ENCODE assay signal across 19 cellular contexts in genomic region chr3:52450489-52451236, GRCh38. TPM values are rescaled to one million over a fixed set of nuclear protein-coding genes. Genes with fewer than 3 reads are reported as not detected.
A peak's percentile ranks its signal among the peaks of the same experiment; 100 is the strongest.
DNase-seq lines count a peak whose midpoint lies in the region; ATAC-seq and TF ChIP-seq lines count a peak whose summit lies in the region.
"Had no signal": no experiment of that assay in that cellular context is flagged by ENCODE, and none has a peak within 500 bp of the region (broad histone marks: within the 10 kb centered on the region; RNA-seq: fewer than 3 reads in every experiment).

No MANE protein-coding gene starts in this region.

- no peaks in the 10 kb centered on the region for H3K36me3 Mint-ChIP-seq in activated CD4-positive, alpha-beta memory T cell treated with anti-CD3 and anti-CD28 coated beads for 36 hours
- H3K36me3 Mint-ChIP-seq in activated CD4-positive, alpha-beta memory T cell treated with anti-CD3 and anti-CD28 coated beads, Interleukin-2, amount 10 ng/mL, durations not matched to agents 7 days and 5 days (ENCODE audit: low read depth), result no peaks in the 10 kb centered on the region

- peaks cover 23% of the 10 kb centered on the region for H3K4me1 Mint-ChIP-seq in activated CD4-positive, alpha-beta memory T cell treated with anti-CD3 and anti-CD28 coated beads for 36 hours (ENCODE audit: low read depth)
- peaks cover 14% of the 10 kb centered on the region for H3K4me1 Mint-ChIP-seq in activated CD4-positive, alpha-beta memory T cell treated with anti-CD3 and anti-CD28 coated beads, Interleukin-2, amount 10 ng/mL, durations not matched to agents 7 days and 5 days

- H3K27me3 ChIP-seq in mesenchymal stem cell (ENCODE audit: control insufficient read depth in 1 of 2, insufficient read depth in 1 of 2, low read length in 2 of 2) (no peaks in the 10 kb centered on the region), thyroid gland (no peaks in the 10 kb centered on the region)
- H3K27me3 ChIP-seq: ascending aorta, Peyer's patch, tibial artery had no signal

- no peak for TF ChIP-seq CTCF in thyroid gland (IDR thresholded peaks at IDR 0.05)

- POLR2A ChIA-PET in activated CD4-positive, alpha-beta memory T cell treated with anti-CD3 and anti-CD28 coated beads for 36 hours (lab: Charles Lee), result no interaction called here
- POLR2A ChIA-PET in activated CD4-positive, alpha-beta memory T cell treated with anti-CD3 and anti-CD28 coated beads, Interleukin-2, amount 10 ng/mL, durations not matched to agents 7 days and 5 days (lab: Charles Lee), result no interaction called here

- no peak overlapping the region for H3K27ac Mint-ChIP-seq in activated CD4-positive, alpha-beta memory T cell treated with anti-CD3 and anti-CD28 coated beads for 36 hours
- no peak overlapping the region for H3K27ac Mint-ChIP-seq in activated CD4-positive, alpha-beta memory T cell treated with anti-CD3 and anti-CD28 coated beads, Interleukin-2, amount 10 ng/mL, durations not matched to agents 7 days and 5 days
- H3K27ac Mint-ChIP-seq: activated T-cell treated with anti-CD3 and anti-CD28 coated beads, Interleukin-2, amount 50 U/mL, for 72 hours; stimulated activated naive B cell treated with anti-CD40 and anti-IgM and Interleukin-4, amounts not matched to agents 10 μg/mL and 1 μg/mL and 100 μg/mL, for 72 hours had no signal

- H2BK120ac ChIP-seq in mesenchymal stem cell (ENCODE audit: low read depth, low read length), result no peak overlapping the region

- no peaks in the 10 kb centered on the region for H3K79me1 ChIP-seq in mesenchymal stem cell (replicated peaks; ENCODE audit: low read length, poor library complexity, severe bottlenecking)

- no peak for TF ChIP-seq POLR2A in thyroid gland (IDR thresholded peaks at IDR 0.05)

- no peak overlapping the region for H2BK12ac ChIP-seq in mesenchymal stem cell (ENCODE audit: low read length in 2 of 2)

- WGBS in mesenchymal stem cell, result 96% methylated on average over 8 of the region's 11 CpGs
- 88 to 92% methylated on average over 8 of the region's 11 CpGs for WGBS in thyroid gland, 2 donors

- no peak overlapping the region for H2BK15ac ChIP-seq in mesenchymal stem cell (ENCODE audit: low read depth, poor library complexity, severe bottlenecking)

- no peak overlapping the region for H3K9ac ChIP-seq in mesenchymal stem cell (ENCODE audit: low read length)
- H3K9ac ChIP-seq: SK-N-SH had no signal

- no peak overlapping the region for H2BK5ac ChIP-seq in mesenchymal stem cell (ENCODE audit: low read depth, low read length, poor library complexity, severe bottlenecking)

- H2AK5ac ChIP-seq in mesenchymal stem cell (ENCODE audit: low read length, severe bottlenecking), result peak overlapping the region; percentile 93

- H3K23ac ChIP-seq in mesenchymal stem cell (ENCODE audit: low read length in 2 of 2), result no peak overlapping the region

- H3K4me3 ChIP-seq in mesenchymal stem cell (ENCODE audit: insufficient read depth in 1 of 2, low read depth in 1 of 2, low read length in 2 of 2) (no peak overlapping the region), thyroid gland (replicated peaks in 1 of 3) (no peak overlapping the region)
- H3K4me3 ChIP-seq: ascending aorta, Peyer's patch, tibial artery had no signal

- H3K4me3 Mint-ChIP-seq in activated CD4-positive, alpha-beta memory T cell treated with anti-CD3 and anti-CD28 coated beads for 36 hours, result peak overlapping the region; percentile 12
- no peak overlapping the region for H3K4me3 Mint-ChIP-seq in activated CD4-positive, alpha-beta memory T cell treated with anti-CD3 and anti-CD28 coated beads, Interleukin-2, amount 10 ng/mL, durations not matched to agents 7 days and 5 days
- H3K4me3 Mint-ChIP-seq: activated T-cell treated with anti-CD3 and anti-CD28 coated beads, Interleukin-2, amount 50 U/mL, for 72 hours; B cell; stimulated activated naive B cell treated with anti-CD40 and anti-IgM and Interleukin-4, amounts not matched to agents 10 μg/mL and 1 μg/mL and 100 μg/mL, for 72 hours had no signal

- intact Hi-C loops in activated CD4-positive, alpha-beta memory T cell treated with anti-CD3 and anti-CD28 coated beads for 36 hours (cut with micrococcal nuclease), result no loop called here
- intact Hi-C loops in Right ventricle myocardium superior (cut with DNase I) (no loop called here), thyroid gland (cut with DNase I) (loop anchor here (10.0 kb wide), 1 partner anchor 234 kb away; the partner anchor contains the start of genes GNL3 and PBRM1)

- H3K9me3 Mint-ChIP-seq in activated CD4-positive, alpha-beta memory T cell treated with anti-CD3 and anti-CD28 coated beads for 36 hours, result no peaks in the 10 kb centered on the region
- no peaks in the 10 kb centered on the region for H3K9me3 Mint-ChIP-seq in activated CD4-positive, alpha-beta memory T cell treated with anti-CD3 and anti-CD28 coated beads, Interleukin-2, amount 10 ng/mL, durations not matched to agents 7 days and 5 days
- H3K9me3 Mint-ChIP-seq: activated T-cell treated with anti-CD3 and anti-CD28 coated beads, Interleukin-2, amount 50 U/mL, for 72 hours; neural crest cell; stimulated activated naive B cell treated with anti-CD40 and anti-IgM and Interleukin-4, amounts not matched to agents 10 μg/mL and 1 μg/mL and 100 μg/mL, for 72 hours had no signal

- ATAC-seq in Right ventricle myocardium superior (ENCODE audit: poor library complexity), result peak; percentile 1
- ATAC-seq in GM21529 (IDR thresholded peaks at IDR 0.05; ENCODE audit: unreplicated experiment), result no peak
- ATAC-seq: activated CD4-positive, CD25-positive, alpha-beta regulatory T cell treated with anti-CD3 and anti-CD28 coated beads, Interleukin-2, amount 50 U/mL, for 24 hours; activated T-cell treated with anti-CD3 and anti-CD28 coated beads, Interleukin-2, amount 50 U/mL, for 72 hours; stimulated activated naive B cell treated with anti-CD40 and anti-IgM and Interleukin-4, amounts not matched to agents 10 μg/mL and 1 μg/mL and 100 μg/mL, for 72 hours had no signal

- no peak overlapping the region for H4K91ac ChIP-seq in mesenchymal stem cell (ENCODE audit: low read length)

- CTCF ChIA-PET in activated CD4-positive, alpha-beta memory T cell treated with anti-CD3 and anti-CD28 coated beads for 36 hours (lab: Charles Lee), result interaction anchor here (10.1 kb wide), 1 partner anchor 21 kb away, joined by 172 read pairs; no protein-coding TSS in a partner anchor
- CTCF ChIA-PET in activated CD4-positive, alpha-beta memory T cell treated with anti-CD3 and anti-CD28 coated beads, Interleukin-2, amount 10 ng/mL, durations not matched to agents 7 days and 5 days (lab: Charles Lee), result interaction anchor here (1.0 to 10.9 kb wide), 3 partner anchors 9 to 159 kb away, joined by 3 to 151 read pairs (median 3); no protein-coding TSS in a partner anchor

- H3K4ac ChIP-seq in mesenchymal stem cell (ENCODE audit: low read depth in 1 of 2, low read length in 2 of 2), result no peak overlapping the region

- H2AFZ ChIP-seq in mesenchymal stem cell (ENCODE audit: low read depth, low read length), result no peak overlapping the region

- no peak overlapping the region for H3K14ac ChIP-seq in mesenchymal stem cell (ENCODE audit: low read length in 2 of 2)

- no peak for DNase-seq in activated CD4-positive, alpha-beta memory T cell treated with anti-CD3 and anti-CD28 coated beads for 36 hours
- no peak for DNase-seq in activated CD4-positive, alpha-beta memory T cell treated with anti-CD3 and anti-CD28 coated beads, Interleukin-2, amount 10 ng/mL, durations not matched to agents 7 days and 5 days
- DNase-seq in Right ventricle myocardium superior (peak; percentile 30), mesenchymal stem cell (no peak), thyroid gland (no peak), OCI-M1 (lab: John Stamatoyannopoulos, UW) (no peak)
- DNase-seq in stimulated activated CD4-positive, alpha-beta T cell treated with anti-CD3 and anti-CD28 coated beads, Interleukin-12 subunit alpha, Interleukin-12 subunit beta, amount 100 ng/mL, for 4 hours, result no peak
- DNase-seq: activated naive CD4-positive, alpha-beta T cell treated with anti-CD3 and anti-CD28 coated beads, Interleukin-2, amount 50 U/mL, for 16 hours; activated T-cell treated with anti-CD3 and anti-CD28 coated beads, Interleukin-2, amount 50 U/mL, for 72 hours; SK-N-SH; stimulated activated naive B cell treated with anti-CD40 and anti-IgM and Interleukin-4, amounts not matched to agents 10 μg/mL and 1 μg/mL and 100 μg/mL, for 72 hours had no signal

- no peak overlapping the region for H3K18ac ChIP-seq in mesenchymal stem cell (ENCODE audit: low read depth in 1 of 2, low read length in 2 of 2)

- no peaks in the 10 kb centered on the region for H3K27me3 Mint-ChIP-seq in activated CD4-positive, alpha-beta memory T cell treated with anti-CD3 and anti-CD28 coated beads for 36 hours
- no peaks in the 10 kb centered on the region for H3K27me3 Mint-ChIP-seq in activated CD4-positive, alpha-beta memory T cell treated with anti-CD3 and anti-CD28 coated beads, Interleukin-2, amount 10 ng/mL, durations not matched to agents 7 days and 5 days
- H3K27me3 Mint-ChIP-seq: B cell; stimulated activated naive B cell treated with anti-CD40 and anti-IgM and Interleukin-4, amounts not matched to agents 10 μg/mL and 1 μg/mL and 100 μg/mL, for 72 hours had no signal

- H3K4me1 ChIP-seq in mesenchymal stem cell (ENCODE audit: control insufficient read depth, insufficient read depth, low read depth, low read length) (peaks cover 22% of the 10 kb centered on the region), thyroid gland (peaks cover 28 to 45% of the 10 kb centered on the region in 2 donors)

- H3K27ac ChIP-seq in mesenchymal stem cell (ENCODE audit: low read length, poor library complexity, severe bottlenecking) (peak overlapping the region; percentile 52), thyroid gland (peak overlapping the region; percentile 81 to 86 (median 85))
- H3K27ac ChIP-seq: 22Rv1, ascending aorta, Peyer's patch, tibial artery had no signal

- no peak overlapping the region for H3K4me2 ChIP-seq in mesenchymal stem cell (ENCODE audit: low read length, poor library complexity, severe bottlenecking)
- H3K4me2 ChIP-seq: SK-N-SH had no signal

- H3K36me3 ChIP-seq in mesenchymal stem cell (ENCODE audit: control insufficient read depth in 1 of 2, insufficient read depth in 2 of 2, low read depth in 1 of 2, low read length in 2 of 2), result no peaks in the 10 kb centered on the region
- no peaks in the 10 kb centered on the region for H3K36me3 ChIP-seq in thyroid gland
- H3K36me3 ChIP-seq: ascending aorta, Peyer's patch, tibial artery had no signal

- H4K8ac ChIP-seq in mesenchymal stem cell (ENCODE audit: low read length), result no peak overlapping the region

- H3K9me3 ChIP-seq in mesenchymal stem cell (ENCODE audit: control insufficient read depth, low read length), result no peaks in the 10 kb centered on the region
- H3K9me3 ChIP-seq in thyroid gland, result no peaks in the 10 kb centered on the region
- H3K9me3 ChIP-seq: ascending aorta, Peyer's patch, SK-N-SH, tibial artery had no signal

RNA-seq across cellular contexts. Expression of gene TNNC1, which starts 3.2 kb away (rescaled TPM):
- total RNA-seq in activated CD4-positive, alpha-beta memory T cell treated with anti-CD3 and anti-CD28 coated beads for 36 hours, result 1 to 10 TPM; 3.0 to 4.7 TPM
- total RNA-seq in activated CD4-positive, alpha-beta memory T cell treated with anti-CD3 and anti-CD28 coated beads, Interleukin-2, amount 10 ng/mL, durations not matched to agents 7 days and 5 days, result 1 to 10 TPM; 2.3 to 2.5 TPM
- total RNA-seq in Right ventricle myocardium superior (7,948 TPM), thyroid gland (10 to 100 TPM in 3 of 4 donors, 1 to 10 TPM in 1; 4.0 to 43.5 (median 13.9) TPM)
- 0.86 TPM for polyA plus RNA-seq in mesenchymal stem cell (2013, experiment 1 of 2)
- 0.79 TPM for polyA plus RNA-seq in mesenchymal stem cell (2013, experiment 2 of 2)
- total RNA-seq: neural crest cell, Peyer's patch had no signal

RNA-seq across cellular contexts. Expression of gene NISCH, which starts 4.7 kb away (rescaled TPM):
- 10 to 100 TPM; 50.8 to 60.2 TPM for total RNA-seq in activated CD4-positive, alpha-beta memory T cell treated with anti-CD3 and anti-CD28 coated beads for 36 hours
- 10 to 100 TPM; 73.8 to 75.0 TPM for total RNA-seq in activated CD4-positive, alpha-beta memory T cell treated with anti-CD3 and anti-CD28 coated beads, Interleukin-2, amount 10 ng/mL, durations not matched to agents 7 days and 5 days
- total RNA-seq in Right ventricle myocardium superior, result 46.0 TPM
- 55.5 TPM for polyA plus RNA-seq in mesenchymal stem cell (2013, experiment 1 of 2)
- polyA plus RNA-seq in mesenchymal stem cell (2013, experiment 2 of 2), result 49.9 TPM
- total RNA-seq in thyroid gland, result 10 to 100 TPM; 71.8 to 88.2 (median 86.2) TPM

RNA-seq across cellular contexts. Expression of gene SEMA3G, which starts 5.8 kb away (rescaled TPM):
- under 1 TPM; 0.10 to 0.14 TPM for total RNA-seq in activated CD4-positive, alpha-beta memory T cell treated with anti-CD3 and anti-CD28 coated beads for 36 hours
- total RNA-seq in activated CD4-positive, alpha-beta memory T cell treated with anti-CD3 and anti-CD28 coated beads, Interleukin-2, amount 10 ng/mL, durations not matched to agents 7 days and 5 days, result under 1 TPM; 0.18 to 0.20 TPM
- total RNA-seq in Right ventricle myocardium superior (10.4 TPM), thyroid gland (10 to 100 TPM in 2 of 4 donors, 1 to 10 TPM in 2; 3.7 to 18.6 (median 11.5) TPM)
- 0.08 TPM for polyA plus RNA-seq in mesenchymal stem cell (2013, experiment 1 of 2)
- 0.05 TPM for polyA plus RNA-seq in mesenchymal stem cell (2013, experiment 2 of 2)

RNA-seq across cellular contexts. Expression of gene PHF7, which starts 40.2 kb away (rescaled TPM):
- total RNA-seq in activated CD4-positive, alpha-beta memory T cell treated with anti-CD3 and anti-CD28 coated beads for 36 hours, result 10 to 100 TPM; 19.7 to 20.5 TPM
- total RNA-seq in activated CD4-positive, alpha-beta memory T cell treated with anti-CD3 and anti-CD28 coated beads, Interleukin-2, amount 10 ng/mL, durations not matched to agents 7 days and 5 days, result 10 to 100 TPM; 22.6 to 23.6 TPM
- total RNA-seq in Right ventricle myocardium superior (16.8 TPM), thyroid gland (10 to 100 TPM in 2 of 4 donors, 1 to 10 TPM in 2; 3.6 to 14.5 (median 9.5) TPM)
- polyA plus RNA-seq in mesenchymal stem cell (2013, experiment 1 of 2), result 5.6 TPM
- 5.8 TPM for polyA plus RNA-seq in mesenchymal stem cell (2013, experiment 2 of 2)
- total RNA-seq: ascending aorta had no signal

RNA-seq across cellular contexts. Expression of gene BAP1, which starts 40.9 kb away (rescaled TPM):
- total RNA-seq in activated CD4-positive, alpha-beta memory T cell treated with anti-CD3 and anti-CD28 coated beads for 36 hours, result 10 to 100 TPM; 92.8 to 99.8 TPM
- 100 to 1,000 TPM in 1 of 2 experiments, 10 to 100 TPM in 1; 90.4 to 100 TPM for total RNA-seq in activated CD4-positive, alpha-beta memory T cell treated with anti-CD3 and anti-CD28 coated beads, Interleukin-2, amount 10 ng/mL, durations not matched to agents 7 days and 5 days
- 46.2 TPM for total RNA-seq in Right ventricle myocardium superior
- polyA plus RNA-seq in mesenchymal stem cell (2013, experiment 1 of 2), result 40.0 TPM
- 38.7 TPM for polyA plus RNA-seq in mesenchymal stem cell (2013, experiment 2 of 2)
- 10 to 100 TPM; 66.7 to 78.4 (median 73.8) TPM for total RNA-seq in thyroid gland

Comparison
In these comparisons a context has a peak if more than half of its experiments do, and no peak if none do; other contexts are left out.
1. RNA of gene TNNC1, which starts 3.2 kb away (total RNA-seq): 7,948 TPM in Right ventricle myocardium superior (single experiment); 4.0 to 43.5 TPM in thyroid gland, 3.0 to 4.7 TPM in activated CD4-positive, alpha-beta memory T cell treated with anti-CD3 and anti-CD28 coated beads for 36 hours and 2.3 to 2.5 TPM in activated CD4-positive, alpha-beta memory T cell treated with anti-CD3 and anti-CD28 coated beads, Interleukin-2, amount 10 ng/mL, durations not matched to agents 7 days and 5 days; every median in the first group is over 100 times any median in the second.